ENCODE assay signal across 9 cellular contexts in genomic region chr7:134737561-134738353, GRCh38. TPM values are rescaled to one million over a fixed set of nuclear protein-coding genes. Genes with fewer than 3 reads are reported as not detected.
DNase-seq lines count a peak whose midpoint lies in the region; ATAC-seq and TF ChIP-seq lines count a peak whose summit lies in the region.
"Had no signal": no experiment of that assay in that cellular context is flagged by ENCODE, and none has a peak within 500 bp of the region (broad histone marks: within the 10 kb centered on the region; RNA-seq: fewer than 3 reads in every experiment).

No MANE protein-coding gene starts in this region.

- peaks cover 13% of the 10 kb centered on the region for H3K4me1 ChIP-seq in foreskin keratinocyte

- peak; percentile 51 for DNase-seq in activated CD4-positive, alpha-beta T cell treated with anti-CD3 and anti-CD28 coated beads for 48 hours
- no peak for DNase-seq in activated CD4-positive, alpha-beta T cell treated with anti-CD3 and anti-CD28 coated beads for 4 hours
- DNase-seq in foreskin keratinocyte, result peak; percentile 43 to 70
- DNase-seq in stimulated activated effector memory CD8-positive, alpha-beta T cell treated with anti-CD3 and anti-CD28 coated beads, Interleukin-12 subunit alpha, Interleukin-12 subunit beta, amount 100 ng/mL, for 72 hours (ENCODE audit: low spot score in 2 of 2), result peak in 1 of 2 donors; percentile 64
- DNase-seq in NCI-H1930 (lab: John Stamatoyannopoulos, UW), result no peak
- DNase-seq in NCI-H2171 (lab: John Stamatoyannopoulos, UW), result no peak
- DNase-seq: AML-193 had no signal

- H3K27me3 Mint-ChIP-seq in T-helper 1 cell treated with Interleukin-12 subunit alpha and Interleukin-12 subunit beta and Interleukin-4 antibody, amounts not matched to agents 30 μg/mL and 1 μg/mL, for 36 hours (ENCODE audit: low read depth), result no peaks in the 10 kb centered on the region

- H3K27ac ChIP-seq in foreskin keratinocyte, result no peak overlapping the region

- no peaks in the 10 kb centered on the region for H3K9me3 Mint-ChIP-seq in T-helper 1 cell treated with Interleukin-12 subunit alpha and Interleukin-12 subunit beta and Interleukin-4 antibody, amounts not matched to agents 30 μg/mL and 1 μg/mL, for 36 hours
- H3K9me3 Mint-ChIP-seq in stimulated activated effector memory CD8-positive, alpha-beta T cell treated with anti-CD3 and anti-CD28 coated beads, Interleukin-12 subunit alpha, Interleukin-12 subunit beta, amount 100 ng/mL, for 72 hours, result no peaks in the 10 kb centered on the region

- TF ChIP-seq CTCF in foreskin keratinocyte (conservative IDR thresholded peaks at IDR 0.05), result no peak

- H3K27me3 ChIP-seq in foreskin keratinocyte, result no peaks in the 10 kb centered on the region

- no peaks in the 10 kb centered on the region for H3K36me3 Mint-ChIP-seq in T-helper 1 cell treated with Interleukin-12 subunit alpha and Interleukin-12 subunit beta and Interleukin-4 antibody, amounts not matched to agents 30 μg/mL and 1 μg/mL, for 36 hours (ENCODE audit: low read depth)
- no peaks in the 10 kb centered on the region for H3K36me3 Mint-ChIP-seq in stimulated activated effector memory CD8-positive, alpha-beta T cell treated with anti-CD3 and anti-CD28 coated beads, Interleukin-12 subunit alpha, Interleukin-12 subunit beta, amount 100 ng/mL, for 72 hours

- H3K4me3 Mint-ChIP-seq in T-helper 1 cell treated with Interleukin-12 subunit alpha and Interleukin-12 subunit beta and Interleukin-4 antibody, amounts not matched to agents 30 μg/mL and 1 μg/mL, for 36 hours, result no peak overlapping the region
- peak overlapping the region; percentile 36 for H3K4me3 Mint-ChIP-seq in stimulated activated effector memory CD8-positive, alpha-beta T cell treated with anti-CD3 and anti-CD28 coated beads, Interleukin-12 subunit alpha, Interleukin-12 subunit beta, amount 100 ng/mL, for 72 hours

- peaks cover 10% of the 10 kb centered on the region for H3K4me1 Mint-ChIP-seq in T-helper 1 cell treated with Interleukin-12 subunit alpha and Interleukin-12 subunit beta and Interleukin-4 antibody, amounts not matched to agents 30 μg/mL and 1 μg/mL, for 36 hours (ENCODE audit: low read depth)
- H3K4me1 Mint-ChIP-seq in stimulated activated effector memory CD8-positive, alpha-beta T cell treated with anti-CD3 and anti-CD28 coated beads, Interleukin-12 subunit alpha, Interleukin-12 subunit beta, amount 100 ng/mL, for 72 hours, result peaks cover 35% of the 10 kb centered on the region

- H3K27ac Mint-ChIP-seq in T-helper 1 cell treated with Interleukin-12 subunit alpha and Interleukin-12 subunit beta and Interleukin-4 antibody, amounts not matched to agents 30 μg/mL and 1 μg/mL, for 36 hours, result peak overlapping the region; percentile 6
- H3K27ac Mint-ChIP-seq in stimulated activated effector memory CD8-positive, alpha-beta T cell treated with anti-CD3 and anti-CD28 coated beads, Interleukin-12 subunit alpha, Interleukin-12 subunit beta, amount 100 ng/mL, for 72 hours, result peak overlapping the region; percentile 56

- no peak for ATAC-seq in foreskin keratinocyte
- peak; percentile 99 for ATAC-seq in stimulated activated effector memory CD8-positive, alpha-beta T cell treated with anti-CD3 and anti-CD28 coated beads, Interleukin-12 subunit alpha, Interleukin-12 subunit beta, amount 100 ng/mL, for 72 hours
- ATAC-seq in GM21576 (IDR thresholded peaks at IDR 0.05; ENCODE audit: unreplicated experiment), result no peak

RNA-seq across cellular contexts. Expression of gene CALD1, which starts 41.7 kb away (rescaled TPM):
- total RNA-seq in foreskin keratinocyte, result 176 and 183 TPM in 2 replicates
- polyA plus RNA-seq in foreskin keratinocyte, result 64.0 and 74.8 TPM in 2 replicates

Comparison
In these comparisons a context has a peak if more than half of its experiments do, and no peak if none do; other contexts are left out.
1. DNase-seq: peak in activated CD4-positive, alpha-beta T cell treated with anti-CD3 and anti-CD28 coated beads for 48 hours (single experiment) and foreskin keratinocyte (2 of 2); none in activated CD4-positive, alpha-beta T cell treated with anti-CD3 and anti-CD28 coated beads for 4 hours (0 of 2), NCI-H1930 (0 of 2) and NCI-H2171 (single experiment).